ENCODE assay signal across 1 cellular context in the genomic region with DNA sequence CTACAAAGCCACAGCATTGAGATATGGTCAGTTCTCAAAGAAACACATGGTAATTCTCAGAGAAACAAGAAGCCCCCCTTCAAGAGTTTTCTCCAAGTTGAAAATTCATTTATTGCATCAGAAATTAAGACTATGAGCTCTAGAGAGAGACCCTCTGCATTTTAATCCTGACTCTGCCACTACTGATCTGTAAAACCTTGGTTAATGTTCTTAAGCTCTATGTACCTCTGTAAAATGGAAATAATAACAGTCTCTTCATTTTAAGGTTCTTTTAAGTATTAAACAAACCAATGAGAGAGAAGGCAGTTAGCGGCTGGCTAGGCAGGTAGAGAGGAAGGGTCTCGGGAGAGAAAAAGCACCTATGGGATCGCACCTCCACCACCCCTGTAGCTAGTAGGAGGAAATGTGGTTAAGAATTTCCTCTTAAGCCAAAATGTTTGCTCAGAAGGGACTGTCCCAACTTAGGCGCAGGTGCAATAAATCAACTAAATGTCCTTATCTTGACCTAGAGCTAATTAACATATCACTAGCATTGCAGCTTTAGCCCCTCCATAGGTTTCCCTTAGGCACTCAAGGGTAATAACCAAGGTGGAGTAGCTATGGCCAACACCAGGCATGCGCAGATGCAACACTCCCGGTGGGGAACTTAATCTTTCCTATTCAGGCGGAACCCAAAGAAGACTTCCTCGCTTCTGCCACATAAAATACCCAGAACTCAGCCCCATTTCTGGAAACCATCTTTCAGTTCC.
TF ChIP-seq lines count a peak whose summit lies in the region.

No MANE protein-coding gene starts in this region.

TF ChIP-seq in K562, 482 proteins besides CTCF, POLR2A, EP300 and RAD21 (continued from another document):
- TF ChIP-seq HMBOX1 (IDR thresholded peaks at IDR 0.05) (peak; percentile 63; the same call in 1 of the 2 replicates), ARID3B (CRISPR knock-in tag; IDR thresholded peaks at IDR 0.05; ENCODE audit: borderline replicate concordance) (no peak)
- TF ChIP-seq, protein P1, sequence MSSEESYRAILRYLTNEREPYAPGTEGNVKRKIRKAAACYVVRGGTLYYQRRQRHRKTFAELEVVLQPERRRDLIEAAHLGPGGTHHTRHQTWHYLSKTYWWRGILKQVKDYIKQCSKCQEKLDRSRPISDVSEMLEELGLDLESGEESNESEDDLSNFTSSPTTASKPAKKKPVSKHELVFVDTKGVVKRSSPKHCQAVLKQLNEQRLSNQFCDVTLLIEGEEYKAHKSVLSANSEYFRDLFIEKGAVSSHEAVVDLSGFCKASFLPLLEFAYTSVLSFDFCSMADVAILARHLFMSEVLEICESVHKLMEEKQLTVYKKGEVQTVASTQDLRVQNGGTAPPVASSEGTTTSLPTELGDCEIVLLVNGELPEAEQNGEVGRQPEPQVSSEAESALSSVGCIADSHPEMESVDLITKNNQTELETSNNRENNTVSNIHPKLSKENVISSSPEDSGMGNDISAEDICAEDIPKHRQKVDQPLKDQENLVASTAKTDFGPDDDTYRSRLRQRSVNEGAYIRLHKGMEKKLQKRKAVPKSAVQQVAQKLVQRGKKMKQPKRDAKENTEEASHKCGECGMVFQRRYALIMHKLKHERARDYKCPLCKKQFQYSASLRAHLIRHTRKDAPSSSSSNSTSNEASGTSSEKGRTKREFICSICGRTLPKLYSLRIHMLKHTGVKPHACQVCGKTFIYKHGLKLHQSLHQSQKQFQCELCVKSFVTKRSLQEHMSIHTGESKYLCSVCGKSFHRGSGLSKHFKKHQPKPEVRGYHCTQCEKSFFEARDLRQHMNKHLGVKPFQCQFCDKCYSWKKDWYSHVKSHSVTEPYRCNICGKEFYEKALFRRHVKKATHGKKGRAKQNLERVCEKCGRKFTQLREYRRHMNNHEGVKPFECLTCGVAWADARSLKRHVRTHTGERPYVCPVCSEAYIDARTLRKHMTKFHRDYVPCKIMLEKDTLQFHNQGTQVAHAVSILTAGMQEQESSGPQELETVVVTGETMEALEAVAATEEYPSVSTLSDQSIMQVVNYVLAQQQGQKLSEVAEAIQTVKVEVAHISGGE (CRISPR knock-in tag; IDR thresholded peaks at IDR 0.05), result 0 out of 6 replicates have a peak, but pooled peaks of 1 of the 3 experiments have one; percentile 16
